Comparison of ENCODE assay signal across 22 cellular contexts in the genomic region with DNA sequence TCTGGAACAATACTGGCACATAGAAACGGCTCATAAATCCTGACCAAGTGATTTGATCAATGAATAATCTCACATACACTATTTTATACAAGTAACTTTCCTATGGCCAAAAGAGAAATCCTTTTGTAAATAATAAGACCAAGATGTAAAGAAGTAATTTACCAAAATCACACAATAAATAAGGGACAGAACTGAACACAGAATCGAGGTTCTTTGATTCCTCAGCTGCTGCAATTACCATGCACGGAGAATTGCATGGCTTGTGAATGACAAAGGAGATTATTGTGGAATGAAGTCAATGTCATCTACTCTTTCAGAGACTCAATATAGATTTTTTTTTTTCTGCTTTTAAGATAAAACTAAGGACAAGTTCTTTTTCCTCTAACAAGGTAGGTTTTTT.
A peak's percentile ranks its signal among the peaks of the same experiment; 100 is the strongest.
DNase-seq lines count a peak whose midpoint lies in the region; ATAC-seq and TF ChIP-seq lines count a peak whose summit lies in the region.
"Had no signal": no experiment of that assay in that cellular context is flagged by ENCODE, and none has a peak within 500 bp of the region (broad histone marks: within the 10 kb centered on the region; RNA-seq: fewer than 3 reads in every experiment).

No MANE protein-coding gene starts in this region.

- no peak for ATAC-seq in naive thymus-derived CD8-positive, alpha-beta T cell
- ATAC-seq: HCT116 had no signal

- no peaks in the 10 kb centered on the region for H3K36me3 Mint-ChIP-seq in brain
- no peaks in the 10 kb centered on the region for H3K36me3 Mint-ChIP-seq in naive thymus-derived CD8-positive, alpha-beta T cell
- H3K36me3 Mint-ChIP-seq: CD4-positive, alpha-beta memory T cell had no signal

- no peak for TF ChIP-seq CTCF in brain (conservative IDR thresholded peaks at IDR 0.05)

- H3K27me3 Mint-ChIP-seq in brain, result no peaks in the 10 kb centered on the region
- H3K27me3 Mint-ChIP-seq in naive thymus-derived CD8-positive, alpha-beta T cell, result no peaks in the 10 kb centered on the region
- H3K27me3 Mint-ChIP-seq: CD4-positive, alpha-beta memory T cell had no signal

- peak; percentile 92 for DNase-seq in pons (ENCODE audit: low spot score)
- no peak for DNase-seq in A172 (ENCODE audit: low spot score)
- DNase-seq in naive thymus-derived CD8-positive, alpha-beta T cell, result no peak
- DNase-seq in NCI-H2171 treated with DMSO at 0.1 percent for 48 hours (lab: John Stamatoyannopoulos, UW), result no peak
- DNase-seq in MG63, result no peak
- DNase-seq: Caco-2; CD4-positive, alpha-beta memory T cell; DMS 273 treated with DMSO at 0.1 percent for 48 hours; DMS79 treated with DMSO at 0.1 percent for 48 hours; GOT3; KG1; NCI-H1105; NCI-H146; NCI-H2029; NCI-H345; NCI-H524; NCI-H774; NK-92 treated with Interleukin-12 subunit alpha and Interleukin-12 subunit beta, amount 100 ng/mL, for 24 hours had no signal

- peak overlapping the region; percentile 66 for H3K27ac ChIP-seq in layer of hippocampus (ENCODE audit: low read depth, low read length)
- H3K27ac ChIP-seq: BLaER1 treated with 17β-estradiol and CSF1 and Interleukin-3, amounts not matched to agents 10 nM and 100 nM had no signal

- H3K4me3 ChIP-seq in MG63, result no peak overlapping the region
- H3K4me3 ChIP-seq: BLaER1 treated with 17β-estradiol and CSF1 and Interleukin-3, amounts not matched to agents 10 nM and 100 nM had no signal

- peaks cover 33% of the 10 kb centered on the region for H3K4me1 Mint-ChIP-seq in brain
- H3K4me1 Mint-ChIP-seq in naive thymus-derived CD8-positive, alpha-beta T cell, result no peaks in the 10 kb centered on the region
- H3K4me1 Mint-ChIP-seq: CD4-positive, alpha-beta memory T cell had no signal

- H3K9me3 Mint-ChIP-seq in brain, result peaks cover 0 to 3% (median 0%) of the 10 kb centered on the region in 5 experiments
- H3K9me3 Mint-ChIP-seq in naive thymus-derived CD8-positive, alpha-beta T cell, result no peaks in the 10 kb centered on the region

- H3K4me3 Mint-ChIP-seq in brain, result peak overlapping the region in 3 of 5 experiments; percentile 68 to 74 (median 72)
- no peak overlapping the region for H3K4me3 Mint-ChIP-seq in naive thymus-derived CD8-positive, alpha-beta T cell
- H3K4me3 Mint-ChIP-seq: CD4-positive, alpha-beta memory T cell had no signal

- peak overlapping the region in 4 of 5 experiments; percentile 49 to 93 (median 78) for H3K27ac Mint-ChIP-seq in brain
- no peak overlapping the region for H3K27ac Mint-ChIP-seq in naive thymus-derived CD8-positive, alpha-beta T cell
- H3K27ac Mint-ChIP-seq: CD4-positive, alpha-beta memory T cell had no signal

- POLR2A ChIA-PET in naive thymus-derived CD8-positive, alpha-beta T cell (lab: Charles Lee), result no interaction called here

- H3K27me3 ChIP-seq in layer of hippocampus (ENCODE audit: control insufficient read depth, insufficient read depth, low read length), result no peaks in the 10 kb centered on the region
- no peaks in the 10 kb centered on the region for H3K27me3 ChIP-seq in MG63
- H3K27me3 ChIP-seq: BLaER1 treated with 17β-estradiol and CSF1 and Interleukin-3, amounts not matched to agents 10 nM and 100 nM had no signal

- peaks cover 14% of the 10 kb centered on the region for H3K9me3 ChIP-seq in MG63
- H3K9me3 ChIP-seq: BLaER1 treated with 17β-estradiol and CSF1 and Interleukin-3, amounts not matched to agents 10 nM and 100 nM; Caco-2 had no signal

- no peaks in the 10 kb centered on the region for H3K36me3 ChIP-seq in MG63
- H3K36me3 ChIP-seq: BLaER1 treated with 17β-estradiol and CSF1 and Interleukin-3, amounts not matched to agents 10 nM and 100 nM had no signal

Comparison
In these comparisons a context has a peak if more than half of its experiments do, and no peak if none do; other contexts are left out.
1. H3K27ac Mint-ChIP-seq: peak in brain (4 of 5); none in naive thymus-derived CD8-positive, alpha-beta T cell (0 of 10).
2. H3K4me3 Mint-ChIP-seq: peak in brain (3 of 5); none in naive thymus-derived CD8-positive, alpha-beta T cell (0 of 10).